Comparison of ENCODE assay signal across 12 cellular contexts in genomic region chr13:113976711-113977684, GRCh38. TPM values are rescaled to one million over a fixed set of nuclear protein-coding genes. Genes with fewer than 3 reads are reported as not detected.
DNase-seq lines count a peak whose midpoint lies in the region; ATAC-seq, FAIRE-seq and TF ChIP-seq lines count a peak whose summit lies in the region.
"Had no signal": no experiment of that assay in that cellular context is flagged by ENCODE, and none has a peak within 500 bp of the region (broad histone marks: within the 10 kb centered on the region; RNA-seq: fewer than 3 reads in every experiment).

No MANE protein-coding gene starts in this region.

- intact Hi-C loops in Right ventricle myocardium superior (cut with DNase I) (no loop called here), left ventricle myocardium inferior (cut with micrococcal nuclease) (no loop called here), right lobe of liver (cut with DNase I) (no loop called here)

- WGBS in right lobe of liver (ENCODE audit: insufficient coverage, low coverage, low lambda C conversion rate, missing lambda C conversion rate) = 67% methylated on average over 7 of the region's 21 CpGs

- no peak overlapping the region for H3K27ac Mint-ChIP-seq in astrocyte (ENCODE audit: unreplicated experiment)
- H3K27ac Mint-ChIP-seq: CD4-positive, CD25-positive, alpha-beta regulatory T cell had no signal

- H3K4me1 ChIP-seq in left ventricle myocardium inferior (peaks cover 11% of the 10 kb centered on the region), astrocyte (ENCODE audit: insufficient read depth, low read length) (peaks cover 11% of the 10 kb centered on the region), right lobe of liver (peaks cover 0 to 2% (median 0%) of the 10 kb centered on the region in 4 donors)

- no peaks in the 10 kb centered on the region for H3K27me3 Mint-ChIP-seq in astrocyte (ENCODE audit: low read depth, unreplicated experiment)
- H3K27me3 Mint-ChIP-seq: CD4-positive, CD25-positive, alpha-beta regulatory T cell had no signal

- TF ChIP-seq CTCF in left ventricle myocardium inferior (IDR thresholded peaks at IDR 0.05; ENCODE audit: borderline replicate concordance) (no peak), astrocyte (IDR thresholded peaks at IDR 0.05; ENCODE audit: insufficient read depth, low read depth, low read length) (no peak), right lobe of liver (IDR thresholded peaks at IDR 0.05) (no peak)

- peaks cover 34% of the 10 kb centered on the region for H4K20me1 ChIP-seq in astrocyte (ENCODE audit: insufficient read depth, low read length)

- no peaks in the 10 kb centered on the region for H3K9me3 Mint-ChIP-seq in astrocyte (ENCODE audit: unreplicated experiment)

- peaks cover 5% of the 10 kb centered on the region for H3K4me1 Mint-ChIP-seq in astrocyte (ENCODE audit: low read depth, unreplicated experiment)

- H3K36me3 ChIP-seq in left ventricle myocardium inferior = peaks cover 49% of the 10 kb centered on the region
- H3K36me3 ChIP-seq in astrocyte (ENCODE audit: insufficient read depth, low read length) = peaks cover 23% of the 10 kb centered on the region
- H3K36me3 ChIP-seq in right lobe of liver = no peaks in the 10 kb centered on the region

- no peak overlapping the region for H2AFZ ChIP-seq in astrocyte (ENCODE audit: low read depth, low read length)

- peak overlapping the region; percentile 56 for H3K4me2 ChIP-seq in astrocyte (ENCODE audit: low read length)

- H3K27me3 ChIP-seq in left ventricle myocardium inferior (ENCODE audit: low read depth) (no peaks in the 10 kb centered on the region), astrocyte (ENCODE audit: insufficient read depth, low read length) (no peaks in the 10 kb centered on the region), right lobe of liver (no peaks in the 10 kb centered on the region)

- H3K4me3 Mint-ChIP-seq in astrocyte (ENCODE audit: unreplicated experiment) = no peak overlapping the region

- peak; percentile 64 for FAIRE-seq in astrocyte (lab: Jason Lieb, UNC)
- FAIRE-seq in urothelium cell line (lab: Jason Lieb, UNC) = peak; percentile 89

- peak; percentile 30 for DNase-seq in Right ventricle myocardium superior
- DNase-seq in left ventricle myocardium inferior = no peak
- peak; percentile 74 for DNase-seq in astrocyte (ENCODE audit: low read depth)
- DNase-seq in right lobe of liver = peak; percentile 16 to 55 (median 42)
- peak; percentile 86 for DNase-seq in urothelium cell line (ENCODE audit: low spot score)
- DNase-seq in NCI-H82 (lab: John Stamatoyannopoulos, UW) = no peak
- no peak for DNase-seq in NCI-H1930 (lab: John Stamatoyannopoulos, UW)
- DNase-seq: CD4-positive, CD25-positive, alpha-beta regulatory T cell; NCI-H1048; SHP77 had no signal

- peaks cover 4% of the 10 kb centered on the region for H3K79me2 ChIP-seq in astrocyte (ENCODE audit: insufficient read depth, low read length)

- H3K27ac ChIP-seq in left ventricle myocardium inferior (replicated peaks) (no peak overlapping the region), astrocyte (ENCODE audit: low read depth, low read length) (peak overlapping the region; percentile 70), right lobe of liver (no peak overlapping the region)
- H3K27ac ChIP-seq: epithelial cell of prostate had no signal

- peak overlapping the region; percentile 47 for H3K9ac ChIP-seq in astrocyte (ENCODE audit: low read length)

- H3K9me3 ChIP-seq in left ventricle myocardium inferior (replicated peaks) (no peaks in the 10 kb centered on the region), astrocyte (ENCODE audit: insufficient read depth, low read depth, low read length) (no peaks in the 10 kb centered on the region), right lobe of liver (no peaks in the 10 kb centered on the region)

- TF ChIP-seq POLR2A in right lobe of liver (IDR thresholded peaks at IDR 0.05) = no peak

- H3K36me3 Mint-ChIP-seq in astrocyte (ENCODE audit: low read depth, unreplicated experiment) = peaks cover 21% of the 10 kb centered on the region

- ATAC-seq in Right ventricle myocardium superior (ENCODE audit: poor library complexity) = no peak
- ATAC-seq in right lobe of liver = no peak
- ATAC-seq in HG03108 (IDR thresholded peaks at IDR 0.05; ENCODE audit: unreplicated experiment) = no peak

- H3K4me3 ChIP-seq in left ventricle myocardium inferior (no peak overlapping the region), astrocyte (ENCODE audit: insufficient read depth, low read depth, low read length) (no peak overlapping the region), right lobe of liver (no peak overlapping the region)

RNA-seq across cellular contexts. Expression of gene C13orf46, which starts 3.1 kb away (rescaled TPM):
- total RNA-seq in Right ventricle myocardium superior (0.32 TPM), left ventricle myocardium inferior (0.33 TPM), astrocyte (3.0 and 5.0 TPM in 2 replicates), right lobe of liver (1 to 10 TPM in 2 of 6 experiments, under 1 TPM in 4; 0.04 to 1.1 (median 0.60) TPM)

Comparison
In these comparisons a context has a peak if more than half of its experiments do, and no peak if none do; other contexts are left out.
1. DNase-seq: peak in Right ventricle myocardium superior (single experiment), astrocyte (single experiment), right lobe of liver (3 of 3) and urothelium cell line (single experiment); none in left ventricle myocardium inferior (single experiment), NCI-H82 (single experiment) and NCI-H1930 (0 of 2).